21 cellular contexts compared by ENCODE assay signal in the genomic region with DNA sequence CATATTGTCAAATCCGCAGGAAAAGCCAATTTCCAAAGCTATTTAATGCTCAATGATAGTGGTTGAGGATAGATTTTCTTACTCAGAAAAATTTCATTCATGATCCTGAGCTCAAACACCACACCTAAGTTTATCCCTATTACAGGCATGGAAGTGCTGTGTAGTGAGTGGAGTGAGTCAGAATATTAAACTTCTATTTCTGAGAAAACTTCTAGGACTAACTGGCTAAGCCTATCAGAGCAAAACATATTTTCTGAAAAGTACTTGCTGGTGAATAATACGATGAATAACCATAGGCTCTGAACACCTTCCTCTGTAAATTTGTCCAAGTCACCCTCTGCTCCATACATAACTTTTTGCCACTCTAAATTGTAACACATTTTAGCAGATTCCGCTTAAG.
DNase-seq lines count a peak whose midpoint lies in the region; ATAC-seq and TF ChIP-seq lines count a peak whose summit lies in the region.
"Had no signal": no experiment of that assay in that cellular context is flagged by ENCODE, and none has a peak within 500 bp of the region (broad histone marks: within the 10 kb centered on the region; RNA-seq: fewer than 3 reads in every experiment).

No MANE protein-coding gene starts in this region.

- no peak for TF ChIP-seq POLR2A in transverse colon (IDR thresholded peaks at IDR 0.05)

- H3K9me3 ChIP-seq in transverse colon = no peaks in the 10 kb centered on the region
- H3K9me3 ChIP-seq: MG63, Peyer's patch had no signal

- no peak for ATAC-seq in GM19324 (IDR thresholded peaks at IDR 0.05; ENCODE audit: low FRiP score, unreplicated experiment)

- H3K27me3 ChIP-seq in transverse colon = no peaks in the 10 kb centered on the region
- H3K27me3 ChIP-seq: MG63, Peyer's patch had no signal

- no peak for TF ChIP-seq EP300 in transverse colon (IDR thresholded peaks at IDR 0.05; ENCODE audit: low read depth)

- no peak for TF ChIP-seq CTCF in transverse colon (IDR thresholded peaks at IDR 0.05)

- DNase-seq in AG08395 (ENCODE audit: low spot score) (peak; percentile 14), M059J (ENCODE audit: low read depth) (peak; percentile 32), astrocyte of the hippocampus (ENCODE audit: low read depth, low spot score) (peak; percentile 5), iris pigment epithelial cell (ENCODE audit: low read depth) (peak; percentile 27), midbrain (lab: John Stamatoyannopoulos, UW) (no peak), ecto neural progenitor cell (ENCODE audit: low spot score) (no peak), transverse colon (no peak)
- DNase-seq: 8988T, COR-L47, DMS153, KG1, MG63, NCI-H1092 treated with DMSO at 0.1 percent for 48 hours, NCI-H187, NCI-H2171, NCI-H82, Peyer's patch, SHP77 had no signal

- 86 to 89% methylated on average over 3 of the region's 3 CpGs for WGBS in transverse colon (ENCODE audit: low coverage in 1 of 2), 2 donors

- intact Hi-C loops in transverse colon (cut with DNase I; ENCODE audit: low total_unique reads) = no loop called here

- no peak overlapping the region for H3K4me3 ChIP-seq in transverse colon
- H3K4me3 ChIP-seq: MG63, Peyer's patch had no signal

- H3K27ac ChIP-seq in transverse colon = no peak overlapping the region
- H3K27ac ChIP-seq: C4-2B, HL-60, Peyer's patch had no signal

- in situ Hi-C loops in transverse colon (cut with MboI; ENCODE audit: low pct_ligation_motif_present in 1 of 4, low pct_unique_long_range_greater_than_20kb in 1 of 4, low sequenced_read_pairs in 3 of 4) = no loop called here

- H3K4me1 ChIP-seq in transverse colon = no peaks in the 10 kb centered on the region
- H3K4me1 ChIP-seq: Peyer's patch had no signal

- H3K36me3 ChIP-seq in transverse colon = no peaks in the 10 kb centered on the region
- H3K36me3 ChIP-seq: MG63, Peyer's patch had no signal

Comparison
In these comparisons a context has a peak if more than half of its experiments do, and no peak if none do; other contexts are left out.
1. DNase-seq: peak in AG08395 (single experiment), M059J (single experiment), astrocyte of the hippocampus (single experiment) and iris pigment epithelial cell (single experiment); none in midbrain (single experiment), ecto neural progenitor cell (single experiment) and transverse colon (single experiment).